ENCODE assay signal across 25 cellular contexts in the genomic region with DNA sequence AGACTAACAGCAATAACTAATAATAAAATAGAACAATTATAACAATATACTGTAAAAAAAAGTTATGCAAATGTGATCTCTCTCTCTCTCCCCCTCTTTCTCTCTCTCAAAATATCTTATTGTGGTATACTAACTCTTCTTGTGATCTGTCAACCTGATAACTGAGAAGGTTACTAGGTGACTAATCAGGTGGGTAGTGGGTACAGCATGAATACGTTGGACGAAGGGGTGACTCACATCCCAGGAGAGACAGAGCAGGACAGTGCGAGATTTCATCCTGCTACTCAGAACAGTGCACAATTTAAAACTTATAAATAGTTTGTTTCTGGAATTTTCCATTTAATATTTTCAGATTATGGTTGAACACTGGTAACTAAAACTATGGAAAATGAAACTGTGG.
DNase-seq lines count a peak whose midpoint lies in the region; FAIRE-seq and TF ChIP-seq lines count a peak whose summit lies in the region.
"Had no signal": no experiment of that assay in that cellular context is flagged by ENCODE, and none has a peak within 500 bp of the region (broad histone marks: within the 10 kb centered on the region; RNA-seq: fewer than 3 reads in every experiment).

No MANE protein-coding gene starts in this region.

- dilution Hi-C loops in keratinocyte (cut with MboI; ENCODE audit: extremely low pct_ligation_motif_present, low sequenced_read_pairs) = no loop called here

- H3K4me2 ChIP-seq in keratinocyte (ENCODE audit: control insufficient read depth, extremely low read depth, insufficient read depth, low read depth, low read length) = no peak overlapping the region
- H3K4me2 ChIP-seq: BLaER1 treated with 17β-estradiol and CSF1 and Interleukin-3, amounts not matched to agents 10 nM and 100 nM; hepatocyte had no signal

- no peak overlapping the region for H3K4me3 ChIP-seq in astrocyte of the spinal cord (ENCODE audit: low read depth, low read length)
- H3K4me3 ChIP-seq in keratinocyte (ENCODE audit: control insufficient read depth in 2 of 3, extremely low read depth in 1 of 3, insufficient read depth in 2 of 3, low read depth in 1 of 3, low read length in 3 of 3) = no peak overlapping the region
- H3K4me3 ChIP-seq in sigmoid colon = no peak overlapping the region
- H3K4me3 ChIP-seq: BLaER1 treated with 17β-estradiol and CSF1 and Interleukin-3, amounts not matched to agents 10 nM and 100 nM; hepatocyte; right atrium auricular region; uterus had no signal

- no peak overlapping the region for H3K27ac Mint-ChIP-seq in activated T-helper 1 cell treated with anti-CD3 and anti-CD28 coated beads, Interleukin-12 subunit alpha, Interleukin-12 subunit beta, Interleukin-2, Interleukin-4 antibody, amounts not matched to agents 30 ng/mL and 10 ng/mL and 1 ng/mL, durations not matched to agents 14 hours and 24 hours and 36 hours
- H3K27ac Mint-ChIP-seq: activated naive CD8-positive, alpha-beta T cell treated with anti-CD3 and anti-CD28 coated beads, Interleukin-2, amount 10 ng/mL, durations not matched to agents 7 days and 5 days; activated T-helper 2 cell treated with anti-CD3 and anti-CD28 coated beads, Interferon-gamma antibody, Interleukin-2, Interleukin-4, amounts not matched to agents 10 μg/mL and 5 μg/mL and 100 μg/mL, durations not matched to agents 14 hours and 24 hours and 36 hours; brain; naive thymus-derived CD4-positive, alpha-beta T cell had no signal

- H3K4me3 Mint-ChIP-seq in activated T-helper 1 cell treated with anti-CD3 and anti-CD28 coated beads, Interleukin-12 subunit alpha, Interleukin-12 subunit beta, Interleukin-2, Interleukin-4 antibody, amounts not matched to agents 30 ng/mL and 10 ng/mL and 1 ng/mL, durations not matched to agents 14 hours and 24 hours and 36 hours = no peak overlapping the region
- H3K4me3 Mint-ChIP-seq: activated naive CD8-positive, alpha-beta T cell treated with anti-CD3 and anti-CD28 coated beads, Interleukin-2, amount 10 ng/mL, durations not matched to agents 7 days and 5 days; brain; naive thymus-derived CD4-positive, alpha-beta T cell had no signal

- peak; percentile 66 for FAIRE-seq in keratinocyte (lab: Jason Lieb, UNC)
- FAIRE-seq: endometrium, islet of Langerhans had no signal

- H3K27me3 Mint-ChIP-seq in activated T-helper 1 cell treated with anti-CD3 and anti-CD28 coated beads, Interleukin-12 subunit alpha, Interleukin-12 subunit beta, Interleukin-2, Interleukin-4 antibody, amounts not matched to agents 30 ng/mL and 10 ng/mL and 1 ng/mL, durations not matched to agents 14 hours and 24 hours and 36 hours (ENCODE audit: insufficient read depth) = no peaks in the 10 kb centered on the region
- H3K27me3 Mint-ChIP-seq: activated naive CD8-positive, alpha-beta T cell treated with anti-CD3 and anti-CD28 coated beads, Interleukin-2, amount 10 ng/mL, durations not matched to agents 7 days and 5 days; naive thymus-derived CD4-positive, alpha-beta T cell had no signal

- no peaks in the 10 kb centered on the region for H3K9me3 ChIP-seq in keratinocyte (ENCODE audit: control insufficient read depth, low read depth, low read length)
- H3K9me3 ChIP-seq in sigmoid colon = peaks cover 0 to 5% (median 0%) of the 10 kb centered on the region in 4 donors
- H3K9me3 ChIP-seq: uterus had no signal

- H3K9ac ChIP-seq in keratinocyte (ENCODE audit: control insufficient read depth, extremely low read depth, insufficient read depth, low read length) = no peak overlapping the region
- H3K9ac ChIP-seq: BLaER1 treated with 17β-estradiol and CSF1 and Interleukin-3, amounts not matched to agents 10 nM and 100 nM had no signal

- TF ChIP-seq POLR2A in sigmoid colon (IDR thresholded peaks at IDR 0.05) = no peak

- DNase-seq in ACHN (peak; percentile 12), HT1080 (ENCODE audit: low read depth) (peak; percentile 81), astrocyte of the spinal cord (ENCODE audit: low read depth, low spot score) (peak; percentile 8), keratinocyte (ENCODE audit: low read depth, low spot score) (no peak), NCI-H2196 (lab: John Stamatoyannopoulos, UW; ENCODE audit: unreplicated experiment) (no peak), sigmoid colon (no peak), GM20000 (ENCODE audit: low spot score) (no peak)
- DNase-seq in activated T-helper 1 cell treated with anti-CD3 and anti-CD28 coated beads, Interleukin-12 subunit alpha, Interleukin-12 subunit beta, Interleukin-2, Interleukin-4 antibody, amounts not matched to agents 30 ng/mL and 10 ng/mL and 1 ng/mL, durations not matched to agents 14 hours and 24 hours and 36 hours (ENCODE audit: low spot score) = no peak
- DNase-seq: activated CD4-positive, alpha-beta T cell treated with anti-CD3 and anti-CD28 coated beads for 48 hours; activated naive CD8-positive, alpha-beta T cell treated with anti-CD3 and anti-CD28 coated beads, Interleukin-2, amount 10 ng/mL, durations not matched to agents 7 days and 5 days; foreskin fibroblast; GDM1; MV-4-11; naive thymus-derived CD4-positive, alpha-beta T cell; NCI-H187; NCI-H510A treated with DMSO at 0.1 percent for 48 hours; substantia nigra; uterus had no signal

- H3K9me3 Mint-ChIP-seq in activated T-helper 1 cell treated with anti-CD3 and anti-CD28 coated beads, Interleukin-12 subunit alpha, Interleukin-12 subunit beta, Interleukin-2, Interleukin-4 antibody, amounts not matched to agents 30 ng/mL and 10 ng/mL and 1 ng/mL, durations not matched to agents 14 hours and 24 hours and 36 hours = peaks cover 5% of the 10 kb centered on the region

- H2AFZ ChIP-seq in keratinocyte (ENCODE audit: control insufficient read depth, low read length) = peak overlapping the region; percentile 15
- H2AFZ ChIP-seq: hepatocyte had no signal

- no peak overlapping the region for H3K27ac ChIP-seq in keratinocyte (ENCODE audit: control insufficient read depth, insufficient read depth, low read length)
- H3K27ac ChIP-seq in sigmoid colon = no peak overlapping the region
- H3K27ac ChIP-seq: BLaER1 treated with 17β-estradiol and CSF1 and Interleukin-3, amounts not matched to agents 10 nM and 100 nM; hepatocyte; right atrium auricular region; uterus had no signal

- no peak for TF ChIP-seq EP300 in sigmoid colon (IDR thresholded peaks at IDR 0.05)

- H3K79me2 ChIP-seq in keratinocyte (ENCODE audit: control insufficient read depth, insufficient read depth, low read length) = no peaks in the 10 kb centered on the region
- H3K79me2 ChIP-seq: hepatocyte had no signal

- intact Hi-C loops in activated T-helper 1 cell treated with anti-CD3 and anti-CD28 coated beads, Interleukin-12 subunit alpha, Interleukin-12 subunit beta, Interleukin-2, Interleukin-4 antibody, amounts not matched to agents 30 ng/mL and 10 ng/mL and 1 ng/mL, durations not matched to agents 14 hours and 24 hours and 36 hours (cut with micrococcal nuclease) = no loop called here
- intact Hi-C loops in sigmoid colon (cut with DNase I) = no loop called here

- TF ChIP-seq CTCF in astrocyte of the spinal cord (IDR thresholded peaks at IDR 0.05; ENCODE audit: low read depth, low read length) = no peak
- TF ChIP-seq CTCF in keratinocyte (optimal IDR thresholded peaks at IDR 0.05 in 1 of 3, IDR thresholded peaks at IDR 0.05 in 1 of 3, conservative IDR thresholded peaks at IDR 0.05 in 1 of 3; ENCODE audit: extremely low read depth in 1 of 3, insufficient read depth in 2 of 3, low read length in 3 of 3) = no peak
- no peak for TF ChIP-seq CTCF in sigmoid colon (IDR thresholded peaks at IDR 0.05)
- TF ChIP-seq CTCF in GM20000 (IDR thresholded peaks at IDR 0.05; ENCODE audit: extremely low read depth, missing control alignments) = no peak

- in situ Hi-C loops in ACHN (cut with HindIII; ENCODE audit: low pct_ligation_motif_present, low pct_unique_long_range_greater_than_20kb, low sequenced_read_pairs) = no loop called here
- in situ Hi-C loops in astrocyte of the spinal cord (cut with HindIII; ENCODE audit: low sequenced_read_pairs) = no loop called here

- H3K9me1 ChIP-seq in keratinocyte (ENCODE audit: control insufficient read depth, extremely low read depth, insufficient read depth, low read length) = no peaks in the 10 kb centered on the region

- no peaks in the 10 kb centered on the region for H3K36me3 Mint-ChIP-seq in activated T-helper 1 cell treated with anti-CD3 and anti-CD28 coated beads, Interleukin-12 subunit alpha, Interleukin-12 subunit beta, Interleukin-2, Interleukin-4 antibody, amounts not matched to agents 30 ng/mL and 10 ng/mL and 1 ng/mL, durations not matched to agents 14 hours and 24 hours and 36 hours (ENCODE audit: low read depth)
- H3K36me3 Mint-ChIP-seq: activated naive CD8-positive, alpha-beta T cell treated with anti-CD3 and anti-CD28 coated beads, Interleukin-2, amount 10 ng/mL, durations not matched to agents 7 days and 5 days; naive thymus-derived CD4-positive, alpha-beta T cell had no signal

- H3K36me3 ChIP-seq in keratinocyte (ENCODE audit: control insufficient read depth in 2 of 2, extremely low read depth in 1 of 2, insufficient read depth in 2 of 2, low read length in 2 of 2) (no peaks in the 10 kb centered on the region), sigmoid colon (no peaks in the 10 kb centered on the region)
- H3K36me3 ChIP-seq: BLaER1 treated with 17β-estradiol and CSF1 and Interleukin-3, amounts not matched to agents 10 nM and 100 nM; right atrium auricular region; uterus had no signal

- H3K4me1 Mint-ChIP-seq in activated T-helper 1 cell treated with anti-CD3 and anti-CD28 coated beads, Interleukin-12 subunit alpha, Interleukin-12 subunit beta, Interleukin-2, Interleukin-4 antibody, amounts not matched to agents 30 ng/mL and 10 ng/mL and 1 ng/mL, durations not matched to agents 14 hours and 24 hours and 36 hours (ENCODE audit: low read depth) = no peaks in the 10 kb centered on the region
- H3K4me1 Mint-ChIP-seq: activated naive CD8-positive, alpha-beta T cell treated with anti-CD3 and anti-CD28 coated beads, Interleukin-2, amount 10 ng/mL, durations not matched to agents 7 days and 5 days; brain; naive thymus-derived CD4-positive, alpha-beta T cell had no signal

- 87 to 90% methylated on average over 3 of the region's 3 CpGs for WGBS in sigmoid colon, 2 donors

- H3K27me3 ChIP-seq in keratinocyte (ENCODE audit: control insufficient read depth, extremely low read depth, insufficient read depth, low read length) = no peaks in the 10 kb centered on the region
- no peaks in the 10 kb centered on the region for H3K27me3 ChIP-seq in sigmoid colon
- H3K27me3 ChIP-seq: BLaER1 treated with 17β-estradiol and CSF1 and Interleukin-3, amounts not matched to agents 10 nM and 100 nM; hepatocyte; right atrium auricular region; uterus had no signal

- no peaks in the 10 kb centered on the region for H4K20me1 ChIP-seq in keratinocyte (ENCODE audit: control insufficient read depth, extremely low read depth, insufficient read depth, low read length)
- H4K20me1 ChIP-seq: BLaER1 treated with 17β-estradiol and CSF1 and Interleukin-3, amounts not matched to agents 10 nM and 100 nM had no signal

- H3K4me1 ChIP-seq in keratinocyte (ENCODE audit: control insufficient read depth, extremely low read depth, insufficient read depth, low read length) = peaks cover 2% of the 10 kb centered on the region
- no peaks in the 10 kb centered on the region for H3K4me1 ChIP-seq in sigmoid colon
- H3K4me1 ChIP-seq: BLaER1 treated with 17β-estradiol and CSF1 and Interleukin-3, amounts not matched to agents 10 nM and 100 nM; right atrium auricular region; uterus had no signal

Comparison
In these comparisons a context has a peak if more than half of its experiments do, and no peak if none do; other contexts are left out.
1. DNase-seq: peak in ACHN (single experiment), HT1080 (single experiment) and astrocyte of the spinal cord (single experiment); none in keratinocyte (single experiment), activated T-helper 1 cell treated with anti-CD3 and anti-CD28 coated beads, Interleukin-12 subunit alpha, Interleukin-12 subunit beta, Interleukin-2, Interleukin-4 antibody, amounts not matched to agents 30 ng/mL and 10 ng/mL and 1 ng/mL, durations not matched to agents 14 hours and 24 hours and 36 hours (single experiment), NCI-H2196 (single experiment), sigmoid colon (single experiment) and GM20000 (single experiment).